Comparison of ENCODE assay signal across 1 cellular context in the genomic region with DNA sequence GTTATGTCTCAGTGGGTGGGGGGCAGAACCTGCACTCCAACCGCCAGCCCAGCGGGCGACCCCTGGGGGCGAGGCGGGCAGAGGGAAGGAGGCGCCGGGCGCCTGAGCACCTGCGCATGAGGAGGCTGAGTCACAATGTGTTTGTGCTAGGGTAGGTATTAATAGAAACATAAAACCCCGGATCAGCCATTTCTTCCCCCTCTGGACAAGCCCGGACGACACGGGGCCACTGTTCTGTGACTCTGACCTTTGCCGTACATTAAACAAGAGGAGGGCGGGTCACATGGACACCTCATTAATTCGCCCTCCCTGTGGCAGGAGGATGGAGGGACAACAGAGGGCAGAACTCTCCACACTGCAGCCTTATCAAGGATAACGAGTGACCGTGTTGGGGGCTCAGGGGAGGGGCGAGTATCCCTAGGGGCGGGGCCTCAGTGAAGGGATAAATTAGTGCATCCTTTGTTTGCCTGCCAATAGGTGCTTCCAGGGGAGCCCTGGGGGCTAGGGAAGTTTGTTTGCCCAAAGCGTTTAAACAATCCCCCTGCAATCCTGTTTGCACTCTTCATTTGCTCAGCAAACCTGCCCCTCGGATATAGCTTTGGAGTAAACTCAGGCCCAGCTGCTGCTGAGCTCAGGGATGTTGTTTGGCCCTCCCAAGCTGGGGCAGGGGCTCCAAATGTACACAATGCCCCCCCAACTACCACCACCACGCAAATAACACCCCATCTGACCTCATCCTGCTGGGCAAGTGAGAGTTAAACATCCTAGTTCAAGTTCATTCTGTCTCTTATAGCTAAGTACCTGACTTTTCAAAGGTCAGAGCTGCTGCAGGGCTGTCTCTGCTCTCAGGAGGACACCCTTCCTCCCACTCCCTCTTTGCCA.
TF ChIP-seq lines count a peak whose summit lies in the region.

No MANE protein-coding gene starts in this region.

TF ChIP-seq in HepG2, 621 proteins besides CTCF, POLR2A, EP300 and RAD21 (continued from another document and continues in another):
- TF ChIP-seq ZIK1 (CRISPR knock-in tag; IDR thresholded peaks at IDR 0.05; ENCODE audit: borderline replicate concordance, low read depth) (no peak), STAG1 (CRISPR knock-in tag; IDR thresholded peaks at IDR 0.05) (0 out of 2 replicates have a peak, but pooled peaks have one; percentile 2), RCOR2 (CRISPR knock-in tag; IDR thresholded peaks at IDR 0.05) (peak; percentile 79; the same call in 1 of the 2 replicates), NR2F2 (IDR thresholded peaks at IDR 0.05; ENCODE audit: borderline replicate concordance, low read depth) (peak; percentile 90), GATAD1 (CRISPR knock-in tag; IDR thresholded peaks at IDR 0.05) (0 out of 2 replicates have a peak, but pooled peaks have one; percentile 20), PHF8 (CRISPR knock-in tag; IDR thresholded peaks at IDR 0.05) (no peak), BCL6 (CRISPR knock-in tag; IDR thresholded peaks at IDR 0.05) (peak; percentile 93), GFI1 (CRISPR knock-in tag; IDR thresholded peaks at IDR 0.05; ENCODE audit: borderline replicate concordance) (peak; percentile 94), ZNF33A (CRISPR knock-in tag; IDR thresholded peaks at IDR 0.05; ENCODE audit: borderline replicate concordance) (no peak), MEIS2 (CRISPR knock-in tag; IDR thresholded peaks at IDR 0.05) (no peak), ZNF629 (CRISPR knock-in tag; conservative IDR thresholded peaks at IDR 0.05) (0 out of 2 replicates have a peak, but pooled peaks have one; percentile 6), SALL2 (CRISPR knock-in tag; IDR thresholded peaks at IDR 0.05) (no peak), ZNF883 (CRISPR knock-in tag; IDR thresholded peaks at IDR 0.05; ENCODE audit: not compliant biosample characterization) (no peak), SP4 (CRISPR knock-in tag; IDR thresholded peaks at IDR 0.05) (no peak; the same call in 1 of the 2 replicates), EED (CRISPR knock-in tag; IDR thresholded peaks at IDR 0.05) (no peak), ZNF12 (CRISPR knock-in tag; IDR thresholded peaks at IDR 0.05) (peak; percentile 8; the same call in 1 of the 2 replicates), ZNF557 (CRISPR knock-in tag; IDR thresholded peaks at IDR 0.05) (no peak), SIX4 (CRISPR knock-in tag; IDR thresholded peaks at IDR 0.05) (no peak), ZNF598 (CRISPR knock-in tag; IDR thresholded peaks at IDR 0.05; ENCODE audit: borderline replicate concordance) (no peak; the same call in 1 of the 2 replicates), KLF13 (CRISPR knock-in tag; IDR thresholded peaks at IDR 0.05) (no peak), YEATS4 (CRISPR knock-in tag; IDR thresholded peaks at IDR 0.05; ENCODE audit: borderline replicate concordance) (no peak), ZSCAN31 (CRISPR knock-in tag; IDR thresholded peaks at IDR 0.05; ENCODE audit: low read depth) (peak; percentile 79), DR1 (CRISPR knock-in tag; IDR thresholded peaks at IDR 0.05) (no peak)
- TF ChIP-seq, protein P1, sequence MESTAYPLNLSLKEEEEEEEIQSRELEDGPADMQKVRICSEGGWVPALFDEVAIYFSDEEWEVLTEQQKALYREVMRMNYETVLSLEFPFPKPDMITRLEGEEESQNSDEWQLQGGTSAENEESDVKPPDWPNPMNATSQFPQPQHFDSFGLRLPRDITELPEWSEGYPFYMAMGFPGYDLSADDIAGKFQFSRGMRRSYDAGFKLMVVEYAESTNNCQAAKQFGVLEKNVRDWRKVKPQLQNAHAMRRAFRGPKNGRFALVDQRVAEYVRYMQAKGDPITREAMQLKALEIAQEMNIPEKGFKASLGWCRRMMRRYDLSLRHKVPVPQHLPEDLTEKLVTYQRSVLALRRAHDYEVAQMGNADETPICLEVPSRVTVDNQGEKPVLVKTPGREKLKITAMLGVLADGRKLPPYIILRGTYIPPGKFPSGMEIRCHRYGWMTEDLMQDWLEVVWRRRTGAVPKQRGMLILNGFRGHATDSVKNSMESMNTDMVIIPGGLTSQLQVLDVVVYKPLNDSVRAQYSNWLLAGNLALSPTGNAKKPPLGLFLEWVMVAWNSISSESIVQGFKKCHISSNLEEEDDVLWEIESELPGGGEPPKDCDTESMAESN (CRISPR knock-in tag; conservative IDR thresholded peaks at IDR 0.05): peak; percentile 73; the same call in 1 of the 2 replicates
- TF ChIP-seq, protein P2, sequence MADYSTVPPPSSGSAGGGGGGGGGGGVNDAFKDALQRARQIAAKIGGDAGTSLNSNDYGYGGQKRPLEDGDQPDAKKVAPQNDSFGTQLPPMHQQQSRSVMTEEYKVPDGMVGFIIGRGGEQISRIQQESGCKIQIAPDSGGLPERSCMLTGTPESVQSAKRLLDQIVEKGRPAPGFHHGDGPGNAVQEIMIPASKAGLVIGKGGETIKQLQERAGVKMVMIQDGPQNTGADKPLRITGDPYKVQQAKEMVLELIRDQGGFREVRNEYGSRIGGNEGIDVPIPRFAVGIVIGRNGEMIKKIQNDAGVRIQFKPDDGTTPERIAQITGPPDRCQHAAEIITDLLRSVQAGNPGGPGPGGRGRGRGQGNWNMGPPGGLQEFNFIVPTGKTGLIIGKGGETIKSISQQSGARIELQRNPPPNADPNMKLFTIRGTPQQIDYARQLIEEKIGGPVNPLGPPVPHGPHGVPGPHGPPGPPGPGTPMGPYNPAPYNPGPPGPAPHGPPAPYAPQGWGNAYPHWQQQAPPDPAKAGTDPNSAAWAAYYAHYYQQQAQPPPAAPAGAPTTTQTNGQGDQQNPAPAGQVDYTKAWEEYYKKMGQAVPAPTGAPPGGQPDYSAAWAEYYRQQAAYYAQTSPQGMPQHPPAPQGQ (CRISPR knock-in tag; IDR thresholded peaks at IDR 0.05; ENCODE audit: borderline replicate concordance): peak; percentile 74; the same call in 1 of the 2 replicates
- TF ChIP-seq, protein P3, sequence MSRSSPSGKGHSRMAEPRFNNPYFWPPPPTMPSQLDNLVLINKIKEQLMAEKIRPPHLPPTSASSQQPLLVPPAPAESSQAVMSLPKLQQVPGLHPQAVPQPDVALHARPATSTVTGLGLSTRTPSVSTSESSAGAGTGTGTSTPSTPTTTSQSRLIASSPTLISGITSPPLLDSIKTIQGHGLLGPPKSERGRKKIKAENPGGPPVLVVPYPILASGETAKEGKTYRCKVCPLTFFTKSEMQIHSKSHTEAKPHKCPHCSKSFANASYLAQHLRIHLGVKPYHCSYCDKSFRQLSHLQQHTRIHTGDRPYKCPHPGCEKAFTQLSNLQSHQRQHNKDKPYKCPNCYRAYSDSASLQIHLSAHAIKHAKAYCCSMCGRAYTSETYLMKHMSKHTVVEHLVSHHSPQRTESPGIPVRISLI (CRISPR knock-in tag; IDR thresholded peaks at IDR 0.05; ENCODE audit: borderline replicate concordance): no peak
- TF ChIP-seq, protein P4, sequence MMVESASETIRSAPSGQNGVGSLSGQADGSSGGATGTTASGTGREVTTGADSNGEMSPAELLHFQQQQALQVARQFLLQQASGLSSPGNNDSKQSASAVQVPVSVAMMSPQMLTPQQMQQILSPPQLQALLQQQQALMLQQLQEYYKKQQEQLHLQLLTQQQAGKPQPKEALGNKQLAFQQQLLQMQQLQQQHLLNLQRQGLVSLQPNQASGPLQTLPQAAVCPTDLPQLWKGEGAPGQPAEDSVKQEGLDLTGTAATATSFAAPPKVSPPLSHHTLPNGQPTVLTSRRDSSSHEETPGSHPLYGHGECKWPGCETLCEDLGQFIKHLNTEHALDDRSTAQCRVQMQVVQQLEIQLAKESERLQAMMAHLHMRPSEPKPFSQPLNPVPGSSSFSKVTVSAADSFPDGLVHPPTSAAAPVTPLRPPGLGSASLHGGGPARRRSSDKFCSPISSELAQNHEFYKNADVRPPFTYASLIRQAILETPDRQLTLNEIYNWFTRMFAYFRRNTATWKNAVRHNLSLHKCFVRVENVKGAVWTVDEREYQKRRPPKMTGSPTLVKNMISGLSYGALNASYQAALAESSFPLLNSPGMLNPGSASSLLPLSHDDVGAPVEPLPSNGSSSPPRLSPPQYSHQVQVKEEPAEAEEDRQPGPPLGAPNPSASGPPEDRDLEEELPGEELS (CRISPR knock-in tag; IDR thresholded peaks at IDR 0.05): peak; percentile 98
- TF ChIP-seq, protein P5, sequence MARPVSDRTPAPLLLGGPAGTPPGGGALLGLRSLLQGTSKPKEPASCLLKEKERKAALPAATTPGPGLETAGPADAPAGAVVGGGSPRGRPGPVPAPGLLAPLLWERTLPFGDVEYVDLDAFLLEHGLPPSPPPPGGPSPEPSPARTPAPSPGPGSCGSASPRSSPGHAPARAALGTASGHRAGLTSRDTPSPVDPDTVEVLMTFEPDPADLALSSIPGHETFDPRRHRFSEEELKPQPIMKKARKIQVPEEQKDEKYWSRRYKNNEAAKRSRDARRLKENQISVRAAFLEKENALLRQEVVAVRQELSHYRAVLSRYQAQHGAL (CRISPR knock-in tag; IDR thresholded peaks at IDR 0.05; ENCODE audit: not compliant biosample characterization): no peak
- TF ChIP-seq, protein P6, sequence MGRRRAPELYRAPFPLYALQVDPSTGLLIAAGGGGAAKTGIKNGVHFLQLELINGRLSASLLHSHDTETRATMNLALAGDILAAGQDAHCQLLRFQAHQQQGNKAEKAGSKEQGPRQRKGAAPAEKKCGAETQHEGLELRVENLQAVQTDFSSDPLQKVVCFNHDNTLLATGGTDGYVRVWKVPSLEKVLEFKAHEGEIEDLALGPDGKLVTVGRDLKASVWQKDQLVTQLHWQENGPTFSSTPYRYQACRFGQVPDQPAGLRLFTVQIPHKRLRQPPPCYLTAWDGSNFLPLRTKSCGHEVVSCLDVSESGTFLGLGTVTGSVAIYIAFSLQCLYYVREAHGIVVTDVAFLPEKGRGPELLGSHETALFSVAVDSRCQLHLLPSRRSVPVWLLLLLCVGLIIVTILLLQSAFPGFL (CRISPR knock-in tag; IDR thresholded peaks at IDR 0.05): no peak
- TF ChIP-seq, protein P7, sequence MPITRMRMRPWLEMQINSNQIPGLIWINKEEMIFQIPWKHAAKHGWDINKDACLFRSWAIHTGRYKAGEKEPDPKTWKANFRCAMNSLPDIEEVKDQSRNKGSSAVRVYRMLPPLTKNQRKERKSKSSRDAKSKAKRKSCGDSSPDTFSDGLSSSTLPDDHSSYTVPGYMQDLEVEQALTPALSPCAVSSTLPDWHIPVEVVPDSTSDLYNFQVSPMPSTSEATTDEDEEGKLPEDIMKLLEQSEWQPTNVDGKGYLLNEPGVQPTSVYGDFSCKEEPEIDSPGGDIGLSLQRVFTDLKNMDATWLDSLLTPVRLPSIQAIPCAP (CRISPR knock-in tag; IDR thresholded peaks at IDR 0.05; ENCODE audit: low read depth): no peak
- TF ChIP-seq, protein P8, sequence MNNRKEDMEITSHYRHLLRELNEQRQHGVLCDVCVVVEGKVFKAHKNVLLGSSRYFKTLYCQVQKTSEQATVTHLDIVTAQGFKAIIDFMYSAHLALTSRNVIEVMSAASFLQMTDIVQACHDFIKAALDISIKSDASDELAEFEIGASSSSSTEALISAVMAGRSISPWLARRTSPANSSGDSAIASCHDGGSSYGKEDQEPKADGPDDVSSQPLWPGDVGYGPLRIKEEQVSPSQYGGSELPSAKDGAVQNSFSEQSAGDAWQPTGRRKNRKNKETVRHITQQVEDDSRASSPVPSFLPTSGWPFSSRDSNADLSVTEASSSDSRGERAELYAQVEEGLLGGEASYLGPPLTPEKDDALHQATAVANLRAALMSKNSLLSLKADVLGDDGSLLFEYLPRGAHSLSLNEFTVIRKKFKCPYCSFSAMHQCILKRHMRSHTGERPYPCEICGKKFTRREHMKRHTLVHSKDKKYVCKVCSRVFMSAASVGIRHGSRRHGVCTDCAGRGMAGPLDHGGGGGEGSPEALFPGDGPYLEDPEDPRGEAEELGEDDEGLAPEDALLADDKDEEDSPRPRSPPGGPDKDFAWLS (CRISPR knock-in tag; IDR thresholded peaks at IDR 0.05; ENCODE audit: borderline replicate concordance): no peak
- TF ChIP-seq, protein P9, sequence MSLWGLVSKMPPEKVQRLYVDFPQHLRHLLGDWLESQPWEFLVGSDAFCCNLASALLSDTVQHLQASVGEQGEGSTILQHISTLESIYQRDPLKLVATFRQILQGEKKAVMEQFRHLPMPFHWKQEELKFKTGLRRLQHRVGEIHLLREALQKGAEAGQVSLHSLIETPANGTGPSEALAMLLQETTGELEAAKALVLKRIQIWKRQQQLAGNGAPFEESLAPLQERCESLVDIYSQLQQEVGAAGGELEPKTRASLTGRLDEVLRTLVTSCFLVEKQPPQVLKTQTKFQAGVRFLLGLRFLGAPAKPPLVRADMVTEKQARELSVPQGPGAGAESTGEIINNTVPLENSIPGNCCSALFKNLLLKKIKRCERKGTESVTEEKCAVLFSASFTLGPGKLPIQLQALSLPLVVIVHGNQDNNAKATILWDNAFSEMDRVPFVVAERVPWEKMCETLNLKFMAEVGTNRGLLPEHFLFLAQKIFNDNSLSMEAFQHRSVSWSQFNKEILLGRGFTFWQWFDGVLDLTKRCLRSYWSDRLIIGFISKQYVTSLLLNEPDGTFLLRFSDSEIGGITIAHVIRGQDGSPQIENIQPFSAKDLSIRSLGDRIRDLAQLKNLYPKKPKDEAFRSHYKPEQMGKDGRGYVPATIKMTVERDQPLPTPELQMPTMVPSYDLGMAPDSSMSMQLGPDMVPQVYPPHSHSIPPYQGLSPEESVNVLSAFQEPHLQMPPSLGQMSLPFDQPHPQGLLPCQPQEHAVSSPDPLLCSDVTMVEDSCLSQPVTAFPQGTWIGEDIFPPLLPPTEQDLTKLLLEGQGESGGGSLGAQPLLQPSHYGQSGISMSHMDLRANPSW (CRISPR knock-in tag; IDR thresholded peaks at IDR 0.05; ENCODE audit: borderline replicate concordance): no peak
- TF ChIP-seq, protein P10, sequence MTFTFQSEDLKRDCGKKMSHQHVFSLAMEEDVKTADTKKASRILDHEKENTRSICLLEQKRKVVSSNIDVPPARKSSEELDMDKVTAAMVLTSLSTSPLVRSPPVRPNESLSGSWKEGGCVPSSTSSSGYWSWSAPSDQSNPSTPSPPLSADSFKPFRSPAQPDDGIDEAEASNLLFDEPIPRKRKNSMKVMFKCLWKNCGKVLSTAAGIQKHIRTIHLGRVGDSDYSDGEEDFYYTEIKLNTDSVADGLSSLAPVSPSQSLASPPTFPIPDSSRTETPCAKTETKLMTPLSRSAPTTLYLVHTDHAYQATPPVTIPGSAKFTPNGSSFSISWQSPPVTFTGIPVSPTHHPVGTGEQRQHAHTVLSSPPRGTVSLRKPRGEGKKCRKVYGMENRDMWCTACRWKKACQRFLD (CRISPR knock-in tag; IDR thresholded peaks at IDR 0.05; ENCODE audit: borderline replicate concordance): no peak
- TF ChIP-seq, protein P11, sequence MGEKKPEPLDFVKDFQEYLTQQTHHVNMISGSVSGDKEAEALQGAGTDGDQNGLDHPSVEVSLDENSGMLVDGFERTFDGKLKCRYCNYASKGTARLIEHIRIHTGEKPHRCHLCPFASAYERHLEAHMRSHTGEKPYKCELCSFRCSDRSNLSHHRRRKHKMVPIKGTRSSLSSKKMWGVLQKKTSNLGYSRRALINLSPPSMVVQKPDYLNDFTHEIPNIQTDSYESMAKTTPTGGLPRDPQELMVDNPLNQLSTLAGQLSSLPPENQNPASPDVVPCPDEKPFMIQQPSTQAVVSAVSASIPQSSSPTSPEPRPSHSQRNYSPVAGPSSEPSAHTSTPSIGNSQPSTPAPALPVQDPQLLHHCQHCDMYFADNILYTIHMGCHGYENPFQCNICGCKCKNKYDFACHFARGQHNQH (CRISPR knock-in tag; IDR thresholded peaks at IDR 0.05): peak; percentile 55; the same call in 1 of the 2 replicates
- TF ChIP-seq, protein P12, sequence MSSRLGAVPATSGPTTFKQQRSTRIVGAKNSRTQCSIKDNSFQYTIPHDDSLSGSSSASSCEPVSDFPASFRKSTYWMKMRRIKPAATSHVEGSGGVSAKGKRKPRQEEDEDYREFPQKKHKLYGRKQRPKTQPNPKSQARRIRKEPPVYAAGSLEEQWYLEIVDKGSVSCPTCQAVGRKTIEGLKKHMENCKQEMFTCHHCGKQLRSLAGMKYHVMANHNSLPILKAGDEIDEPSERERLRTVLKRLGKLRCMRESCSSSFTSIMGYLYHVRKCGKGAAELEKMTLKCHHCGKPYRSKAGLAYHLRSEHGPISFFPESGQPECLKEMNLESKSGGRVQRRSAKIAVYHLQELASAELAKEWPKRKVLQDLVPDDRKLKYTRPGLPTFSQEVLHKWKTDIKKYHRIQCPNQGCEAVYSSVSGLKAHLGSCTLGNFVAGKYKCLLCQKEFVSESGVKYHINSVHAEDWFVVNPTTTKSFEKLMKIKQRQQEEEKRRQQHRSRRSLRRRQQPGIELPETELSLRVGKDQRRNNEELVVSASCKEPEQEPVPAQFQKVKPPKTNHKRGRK (CRISPR knock-in tag; IDR thresholded peaks at IDR 0.05): no peak
